In genomic region chr6:42251911-42252637, GRCh38 we compare ENCODE assay signal across 8 cellular contexts. TPM values are rescaled to one million over a fixed set of nuclear protein-coding genes. Genes with fewer than 3 reads are reported as not detected.
DNase-seq lines count a peak whose midpoint lies in the region; ATAC-seq, FAIRE-seq and TF ChIP-seq lines count a peak whose summit lies in the region.

No MANE protein-coding gene starts in this region.

- no peak for TF ChIP-seq CTCF in endothelial cell of umbilical vein (IDR thresholded peaks at IDR 0.05; ENCODE audit: extremely low read depth in 1 of 2, insufficient read depth in 1 of 2, low read depth in 1 of 2, low read length in 2 of 2)
- no peak for TF ChIP-seq CTCF in ovary (IDR thresholded peaks at IDR 0.05)

- CTCF ChIA-PET in endothelial cell of umbilical vein (lab: Charles Lee) = interaction anchor here (1.1 to 1.9 kb wide), 2 partner anchors 295 to 296 kb away, joined by 3 to 4 read pairs; no protein-coding TSS in a partner anchor

- H3K9me1 ChIP-seq in endothelial cell of umbilical vein (replicated peaks; ENCODE audit: control insufficient read depth, extremely low read depth, insufficient read depth, low read length) = no peaks in the 10 kb centered on the region

- H3K9me3 ChIP-seq in endothelial cell of umbilical vein (replicated peaks; ENCODE audit: control insufficient read depth, insufficient read depth, low read length) = no peaks in the 10 kb centered on the region
- no peaks in the 10 kb centered on the region for H3K9me3 ChIP-seq in ovary

- H3K4me1 ChIP-seq in endothelial cell of umbilical vein (ENCODE audit: control insufficient read depth, extremely low read depth, insufficient read depth, low read length) (peaks cover 11% of the 10 kb centered on the region), ovary (ENCODE audit: insufficient read depth) (peaks cover 5% of the 10 kb centered on the region)

- TF ChIP-seq POLR2A in endothelial cell of umbilical vein (IDR thresholded peaks at IDR 0.05; ENCODE audit: low read depth, low read length) (no peak), ovary (IDR thresholded peaks at IDR 0.05) (no peak)

- 22 to 31% (median 24%) methylated on average over 8 to 9 of the region's 9 CpGs for WGBS in ovary, 3 donors

- no peaks in the 10 kb centered on the region for H4K20me1 ChIP-seq in endothelial cell of umbilical vein (replicated peaks; ENCODE audit: control insufficient read depth, extremely low read depth, insufficient read depth, low read length)

- H3K36me3 ChIP-seq in endothelial cell of umbilical vein (ENCODE audit: control insufficient read depth in 2 of 2, extremely low read depth in 1 of 2, insufficient read depth in 2 of 2, low read length in 2 of 2) (no peaks in the 10 kb centered on the region), ovary (no peaks in the 10 kb centered on the region)

- FAIRE-seq in endothelial cell of umbilical vein (lab: Jason Lieb, UNC) = peak; percentile 4

- H3K4me3 ChIP-seq in endothelial cell of umbilical vein (replicated peaks in 1 of 3; ENCODE audit: insufficient read depth in 1 of 3, low read depth in 1 of 3, low read length in 3 of 3) (no peak overlapping the region), ovary (no peak overlapping the region)

- H3K4me2 ChIP-seq in endothelial cell of umbilical vein (ENCODE audit: insufficient read depth, low read length) = no peak overlapping the region

- H2AFZ ChIP-seq in endothelial cell of umbilical vein (ENCODE audit: low read depth, low read length) = no peak overlapping the region

- H3K27me3 ChIP-seq in endothelial cell of umbilical vein (ENCODE audit: control insufficient read depth in 2 of 2, insufficient read depth in 2 of 2, low read length in 2 of 2) (no peaks in the 10 kb centered on the region), ovary (no peaks in the 10 kb centered on the region)

- ATAC-seq in GM18868 (IDR thresholded peaks at IDR 0.05; ENCODE audit: unreplicated experiment) = no peak
- no peak for ATAC-seq in GM21529 (IDR thresholded peaks at IDR 0.05; ENCODE audit: unreplicated experiment)

- no peaks in the 10 kb centered on the region for H3K79me2 ChIP-seq in endothelial cell of umbilical vein (ENCODE audit: control insufficient read depth, insufficient read depth, low read length)

- no peak for TF ChIP-seq EP300 in ovary (IDR thresholded peaks at IDR 0.05)

- DNase-seq in COR-L47 (lab: John Stamatoyannopoulos, UW) (peak; percentile 79), NCI-H2227 (lab: John Stamatoyannopoulos, UW; ENCODE audit: unreplicated experiment) (peak; percentile 46), endothelial cell of umbilical vein (ENCODE audit: low read depth, low spot score) (peak; percentile 74), ovary (peak; percentile 60 to 81 (median 70)), RKO (ENCODE audit: low spot score) (no peak), D341Med (ENCODE audit: low spot score) (no peak)

- POLR2A ChIA-PET in endothelial cell of umbilical vein (lab: Charles Lee) = no interaction called here

- intact Hi-C loops in endothelial cell of umbilical vein (cut with micrococcal nuclease) (no loop called here), ovary (cut with DNase I) (loop anchor here in 2 of 4 donors (10.0 kb wide), 1 partner anchor 283 kb away; no protein-coding TSS in a partner anchor)

- dilution Hi-C loops in endothelial cell of umbilical vein (cut with MboI; ENCODE audit: extremely low pct_ligation_motif_present, low sequenced_read_pairs) = no loop called here

- no TSS peak for BruUV-seq in endothelial cell of umbilical vein (replicated peaks; lab: Mats Ljungman, UMichigan)

- H3K27ac ChIP-seq in endothelial cell of umbilical vein (ENCODE audit: insufficient read depth, low read depth, low read length) = no peak overlapping the region
- no peak overlapping the region for H3K27ac ChIP-seq in ovary

- no peak overlapping the region for H3K9ac ChIP-seq in endothelial cell of umbilical vein (replicated peaks; ENCODE audit: extremely low read depth, insufficient read depth, low read length)

TF ChIP-seq in endothelial cell of umbilical vein, 7 proteins besides CTCF, POLR2A, EP300 and RAD21:
- TF ChIP-seq FOS (IDR thresholded peaks at IDR 0.05; ENCODE audit: borderline replicate concordance, insufficient read depth, low read length) (no peak), JUN (IDR thresholded peaks at IDR 0.05; ENCODE audit: borderline replicate concordance, insufficient read depth, insufficient read length, low read depth) (no peak), MAX (IDR thresholded peaks at IDR 0.05; ENCODE audit: insufficient read depth, insufficient read length) (no peak), EZH2 (IDR thresholded peaks at IDR 0.05; ENCODE audit: borderline replicate concordance, low read depth, low read length, severe bottlenecking) (no peak), GATA2 (IDR thresholded peaks at IDR 0.05; ENCODE audit: insufficient read depth, insufficient read length, low read depth, low read length) (no peak), POLR2AphosphoS5 (IDR thresholded peaks at IDR 0.05; ENCODE audit: insufficient read depth, low read depth, low read length) (no peak), MYC (IDR thresholded peaks at IDR 0.05; ENCODE audit: low read depth, low read length) (no peak)

RNA-seq across cellular contexts. Expression of gene MRPS10, which starts 34.4 kb away (rescaled TPM):
- 35.3 and 37.7 TPM in 2 replicates for total RNA-seq in endothelial cell of umbilical vein
- polyA plus RNA-seq in endothelial cell of umbilical vein = 16.8 and 23.2 TPM in 2 replicates
- polyA plus RNA-seq in endothelial cell of umbilical vein (2011; cell fraction: cytosol; rRNA removed) = 30.2 and 31.3 TPM in 2 replicates
- polyA plus RNA-seq in endothelial cell of umbilical vein (2011; cell fraction: nucleus; rRNA removed) = 9.7 and 13.6 TPM in 2 replicates
- polyA plus RNA-seq in endothelial cell of umbilical vein (2012) = 31.6 and 44.8 TPM in 2 replicates
- 11.6 and 16.6 TPM in 2 replicates for polyA minus RNA-seq in endothelial cell of umbilical vein
- polyA minus RNA-seq in endothelial cell of umbilical vein (2011; cell fraction: cytosol; rRNA and poly(A)+ RNA removed) = 15.0 TPM
- 9.0 and 13.8 TPM in 2 replicates for polyA minus RNA-seq in endothelial cell of umbilical vein (2011; cell fraction: nucleus; rRNA and poly(A)+ RNA removed)
- 10 to 100 TPM; 14.9 to 30.5 (median 24.6) TPM for total RNA-seq in ovary
- polyA plus RNA-seq in ovary = 10 to 100 TPM; 19.4 to 37.3 TPM

RNA-seq across cellular contexts. Expression of gene GUCA1B, which starts 57.3 kb away (rescaled TPM):
- total RNA-seq in endothelial cell of umbilical vein = 0.60 and 1.1 TPM in 2 replicates
- polyA plus RNA-seq in endothelial cell of umbilical vein = 0.19 TPM in 1 of 2 replicates, not detected in the other
- 0.24 and 0.31 TPM in 2 replicates for polyA plus RNA-seq in endothelial cell of umbilical vein (2011; cell fraction: cytosol; rRNA removed)
- polyA plus RNA-seq in endothelial cell of umbilical vein (2011; cell fraction: nucleus; rRNA removed) = 0.42 and 0.46 TPM in 2 replicates
- polyA plus RNA-seq in endothelial cell of umbilical vein (2012) = 0.38 TPM in 1 of 2 replicates, not detected in the other
- 0.17 TPM in 1 of 2 replicates, not detected in the other for polyA minus RNA-seq in endothelial cell of umbilical vein
- not detected for polyA minus RNA-seq in endothelial cell of umbilical vein (2011; cell fraction: cytosol; rRNA and poly(A)+ RNA removed)
- not detected in 2 replicates for polyA minus RNA-seq in endothelial cell of umbilical vein (2011; cell fraction: nucleus; rRNA and poly(A)+ RNA removed)
- total RNA-seq in ovary = 1 to 10 TPM in 5 of 7 donors, under 1 TPM in 1, not detected in 1; 0.34 to 2.9 (median 1.5) TPM
- 1 to 10 TPM in 1 of 2 donors, under 1 TPM in 1; 0.40 to 1.3 TPM for polyA plus RNA-seq in ovary

Comparison
In these comparisons a context has a peak if more than half of its experiments do, and no peak if none do; other contexts are left out.
1. DNase-seq: peak in COR-L47 (single experiment), NCI-H2227 (single experiment), endothelial cell of umbilical vein (single experiment) and ovary (5 of 5); none in RKO (single experiment) and D341Med (single experiment).